In the genomic region with DNA sequence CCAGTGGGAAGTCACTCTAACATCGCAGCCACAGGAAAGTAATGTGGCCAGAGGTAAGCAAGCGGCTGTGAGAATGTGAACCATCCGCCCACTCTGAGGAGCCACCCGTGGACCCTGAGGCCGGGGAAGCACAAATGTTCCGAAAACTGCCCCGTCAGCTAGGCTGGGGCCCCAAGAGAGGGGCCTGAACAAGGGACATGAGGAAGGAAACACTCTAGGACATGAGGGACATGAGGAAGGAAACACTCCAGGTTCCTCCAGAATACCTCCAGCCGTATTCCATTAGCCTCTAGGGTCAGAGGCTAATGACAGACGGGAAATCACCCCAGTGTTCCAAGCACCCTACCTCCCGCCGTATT, we compare ENCODE assay signal across 8 cellular contexts. TPM values are rescaled to one million over a fixed set of nuclear protein-coding genes. Genes with fewer than 3 reads are reported as not detected.
A peak's percentile ranks its signal among the peaks of the same experiment; 100 is the strongest.
DNase-seq lines count a peak whose midpoint lies in the region; ATAC-seq and TF ChIP-seq lines count a peak whose summit lies in the region.

No MANE protein-coding gene starts in this region.

- H3K4me1 ChIP-seq in cardiac muscle cell (ENCODE audit: low read depth) (no peaks in the 10 kb centered on the region), prostate gland (replicated peaks) (no peaks in the 10 kb centered on the region)

- H3K4me1 Mint-ChIP-seq in activated CD8-positive, alpha-beta T cell treated with anti-CD3 and anti-CD28 coated beads for 36 hours (ENCODE audit: low read depth), result peaks cover 47% of the 10 kb centered on the region

- H3K36me3 Mint-ChIP-seq in activated CD8-positive, alpha-beta T cell treated with anti-CD3 and anti-CD28 coated beads for 36 hours (ENCODE audit: low read depth), result peaks cover 13% of the 10 kb centered on the region

- intact Hi-C loops in activated CD8-positive, alpha-beta T cell treated with anti-CD3 and anti-CD28 coated beads for 36 hours (cut with micrococcal nuclease), result no loop called here
- intact Hi-C loops in prostate gland (cut with DNase I), result loop anchor here (5.0 kb wide), 1 partner anchor 303 kb away; no protein-coding TSS in a partner anchor

- H3K27ac Mint-ChIP-seq in activated CD8-positive, alpha-beta T cell treated with anti-CD3 and anti-CD28 coated beads for 36 hours, result peak overlapping the region; percentile 83

- no peaks in the 10 kb centered on the region for H3K9me3 ChIP-seq in cardiac muscle cell (ENCODE audit: low read depth)
- H3K9me3 ChIP-seq in prostate gland, result no peaks in the 10 kb centered on the region

- H3K9me3 Mint-ChIP-seq in activated CD8-positive, alpha-beta T cell treated with anti-CD3 and anti-CD28 coated beads for 36 hours, result no peaks in the 10 kb centered on the region

- TF ChIP-seq POLR2A in prostate gland (IDR thresholded peaks at IDR 0.05), result no peak

- peaks cover 4% of the 10 kb centered on the region for H3K36me3 ChIP-seq in cardiac muscle cell
- no peaks in the 10 kb centered on the region for H3K36me3 ChIP-seq in prostate gland

- H3K4me3 ChIP-seq in cardiac muscle cell (peak overlapping the region; percentile 73), prostate gland (peak overlapping the region; percentile 57 to 70)

- no peak for TF ChIP-seq CTCF in activated CD8-positive, alpha-beta T cell treated with anti-CD3 and anti-CD28 coated beads for 36 hours (IDR thresholded peaks at IDR 0.05)
- TF ChIP-seq CTCF in cardiac muscle cell (IDR thresholded peaks at IDR 0.05; ENCODE audit: low read depth, low read length), result no peak
- TF ChIP-seq CTCF in prostate gland (IDR thresholded peaks at IDR 0.05), result no peak

- H3K27me3 Mint-ChIP-seq in activated CD8-positive, alpha-beta T cell treated with anti-CD3 and anti-CD28 coated beads for 36 hours, result no peaks in the 10 kb centered on the region

- H3K27me3 ChIP-seq in cardiac muscle cell, result no peaks in the 10 kb centered on the region
- H3K27me3 ChIP-seq in prostate gland (replicated peaks; ENCODE audit: insufficient read depth), result no peaks in the 10 kb centered on the region

- peak in 2 of 3 experiments; percentile 6 to 7 for DNase-seq in activated CD8-positive, alpha-beta memory T cell treated with anti-CD3 and anti-CD28 coated beads for 48 hours (ENCODE audit: low read depth in 2 of 3, low spot score in 2 of 3)
- no peak for DNase-seq in activated CD8-positive, alpha-beta memory T cell treated with anti-CD3 and anti-CD28 coated beads, Interleukin-2, amount 50 U/mL, for 4 hours
- peak; percentile 37 for DNase-seq in activated CD8-positive, alpha-beta T cell treated with anti-CD3 and anti-CD28 coated beads for 36 hours
- DNase-seq in cardiac muscle cell (ENCODE audit: low read depth in 1 of 2, low spot score in 1 of 2), result peak; percentile 10 to 21
- no peak for DNase-seq in prostate gland (ENCODE audit: low spot score)
- no peak for DNase-seq in EL
- DNase-seq in hippocampal formation (lab: John Stamatoyannopoulos, UW), result no peak

- WGBS in prostate gland, result 0% methylated on average over 11 of the region's 11 CpGs

- H3K27ac ChIP-seq in cardiac muscle cell, result peak overlapping the region; percentile 86
- peak overlapping the region; percentile 90 for H3K27ac ChIP-seq in prostate gland

- POLR2A ChIA-PET in activated CD8-positive, alpha-beta T cell treated with anti-CD3 and anti-CD28 coated beads for 36 hours (lab: Charles Lee), result interaction anchor here (0.6 to 1.5 kb wide), 2 partner anchors 33 to 66 kb away, joined by 3 to 4 read pairs; no protein-coding TSS in a partner anchor

- CTCF ChIA-PET in activated CD8-positive, alpha-beta T cell treated with anti-CD3 and anti-CD28 coated beads for 36 hours (lab: Charles Lee), result no interaction called here

- peak overlapping the region; percentile 89 for H3K4me3 Mint-ChIP-seq in activated CD8-positive, alpha-beta T cell treated with anti-CD3 and anti-CD28 coated beads for 36 hours

- ATAC-seq in HG03066 (IDR thresholded peaks at IDR 0.05; ENCODE audit: low read depth, unreplicated experiment), result peak; percentile 25
- peak; percentile 31 for ATAC-seq in activated CD8-positive, alpha-beta T cell treated with anti-CD3 and anti-CD28 coated beads for 36 hours

RNA-seq across cellular contexts. Expression of a gene that starts 0.3 kb away (rescaled TPM):
- 10 to 100 TPM in 1 of 2 experiments, 1 to 10 TPM in 1; 9.7 to 12.6 TPM for total RNA-seq in activated CD8-positive, alpha-beta T cell treated with anti-CD3 and anti-CD28 coated beads for 36 hours
- total RNA-seq in cardiac muscle cell (15.6 and 18.1 TPM in 2 replicates), prostate gland (1 to 10 TPM; 4.4 to 8.6 TPM)
- polyA plus RNA-seq in cardiac muscle cell, result 17.6 and 22.4 TPM in 2 replicates

RNA-seq across cellular contexts. Expression of a gene that starts 16.0 kb away (rescaled TPM):
- 1 to 10 TPM in 1 of 2 experiments, under 1 TPM in 1; 0.92 to 1.5 TPM for total RNA-seq in activated CD8-positive, alpha-beta T cell treated with anti-CD3 and anti-CD28 coated beads for 36 hours
- total RNA-seq in cardiac muscle cell, result 0.11 and 1.0 TPM in 2 replicates
- polyA plus RNA-seq in cardiac muscle cell, result 0.24 and 0.71 TPM in 2 replicates
- 10 to 100 TPM in 1 of 2 donors, 1 to 10 TPM in 1; 5.8 to 12.3 TPM for total RNA-seq in prostate gland

Comparison
In these comparisons a context has a peak if more than half of its experiments do, and no peak if none do; other contexts are left out.
1. DNase-seq: peak in activated CD8-positive, alpha-beta memory T cell treated with anti-CD3 and anti-CD28 coated beads for 48 hours (2 of 3), activated CD8-positive, alpha-beta T cell treated with anti-CD3 and anti-CD28 coated beads for 36 hours (single experiment) and cardiac muscle cell (2 of 2); none in activated CD8-positive, alpha-beta memory T cell treated with anti-CD3 and anti-CD28 coated beads, Interleukin-2, amount 50 U/mL, for 4 hours (single experiment), prostate gland (single experiment), EL (single experiment) and hippocampal formation (0 of 2).